In genomic region chr17:55427587-55427882, GRCh38 we compare ENCODE assay signal across 20 cellular contexts. TPM values are rescaled to one million over a fixed set of nuclear protein-coding genes. Genes with fewer than 3 reads are reported as not detected.
A peak's percentile ranks its signal among the peaks of the same experiment; 100 is the strongest.
DNase-seq lines count a peak whose midpoint lies in the region; ATAC-seq, FAIRE-seq and TF ChIP-seq lines count a peak whose summit lies in the region.
"Had no signal": no experiment of that assay in that cellular context is flagged by ENCODE, and none has a peak within 500 bp of the region (broad histone marks: within the 10 kb centered on the region; RNA-seq: fewer than 3 reads in every experiment).

No MANE protein-coding gene starts in this region.

- no peaks in the 10 kb centered on the region for H3K36me3 Mint-ChIP-seq in natural killer cell
- H3K36me3 Mint-ChIP-seq: activated naive CD8-positive, alpha-beta T cell treated with anti-CD3 and anti-CD28 coated beads, Interleukin-2, amount 10 ng/mL, durations not matched to agents 7 days and 5 days; neural progenitor cell had no signal

- H3K36me3 ChIP-seq in ACC112 (ENCODE audit: insufficient read depth, low read length): no peaks in the 10 kb centered on the region
- no peaks in the 10 kb centered on the region for H3K36me3 ChIP-seq in small intestine (ENCODE audit: control insufficient read depth in 2 of 2, insufficient read depth in 2 of 2, low read length in 2 of 2)
- H3K36me3 ChIP-seq: breast epithelium, neural progenitor cell, suprapubic skin had no signal

- no peaks in the 10 kb centered on the region for H3K9me3 Mint-ChIP-seq in natural killer cell
- H3K9me3 Mint-ChIP-seq: activated naive CD8-positive, alpha-beta T cell treated with anti-CD3 and anti-CD28 coated beads, Interleukin-2, amount 10 ng/mL, durations not matched to agents 7 days and 5 days had no signal

- WGBS in small intestine, 3 donors: 86 to 98% (median 91%) methylated on average over 2 of the region's 2 CpGs

- H3K4me1 ChIP-seq in ACC112 (ENCODE audit: control insufficient read depth, insufficient read depth, low read length, unreplicated experiment): peaks cover 32% of the 10 kb centered on the region
- peaks cover 0 to 3% of the 10 kb centered on the region in 2 donors for H3K4me1 ChIP-seq in small intestine (ENCODE audit: control insufficient read depth in 2 of 2, insufficient read depth in 1 of 2, low read depth in 1 of 2, low read length in 1 of 2)
- H3K4me1 ChIP-seq: neural progenitor cell had no signal

- intact Hi-C loops in natural killer cell (cut with micrococcal nuclease): no loop called here

- no peaks in the 10 kb centered on the region for H3K4me1 Mint-ChIP-seq in natural killer cell

- FAIRE-seq in small intestine (lab: Jason Lieb, UNC): no peak
- FAIRE-seq: keratinocyte had no signal

- peaks cover 20 to 22% of the 10 kb centered on the region in 2 donors for H3K27me3 Mint-ChIP-seq in natural killer cell (ENCODE audit: low read depth in 2 of 2)

- DNase-seq in small intestine (no peak), NCI-H2227 treated with DMSO at 0.1 percent for 48 hours (lab: John Stamatoyannopoulos, UW) (no peak), NCI-H146 (lab: John Stamatoyannopoulos, UW) (no peak), natural killer cell (no peak)
- DNase-seq: activated CD4-positive, alpha-beta T cell treated with anti-CD3 and anti-CD28 coated beads, Interleukin-2, amount 50 U/mL, for 4 hours; activated naive CD8-positive, alpha-beta T cell treated with anti-CD3 and anti-CD28 coated beads, Interleukin-2, amount 10 ng/mL, durations not matched to agents 7 days and 5 days; activated T-cell treated with anti-CD3 and anti-CD28 coated beads, Interleukin-2, amount 50 U/mL, for 48 hours; GOT3; NCI-H1694; right cardiac atrium; stimulated activated CD4-positive, alpha-beta T cell treated with anti-CD3 and anti-CD28 coated beads, Interleukin-1b, Interleukin-23, amount 100 ng/mL, for 48 hours had no signal

- H3K4me3 ChIP-seq in ACC112 (ENCODE audit: low read depth, low read length) (no peak overlapping the region), small intestine (ENCODE audit: low read depth in 1 of 2, low read length in 2 of 2) (no peak overlapping the region)
- H3K4me3 ChIP-seq: breast epithelium, neural progenitor cell, suprapubic skin had no signal

- H3K27ac ChIP-seq in ACC112 (ENCODE audit: low read depth, low read length): peak overlapping the region; percentile 68
- no peak overlapping the region for H3K27ac ChIP-seq in small intestine (ENCODE audit: low read depth in 1 of 2, low read length in 1 of 2)
- H3K27ac ChIP-seq: C4-2B, neural progenitor cell had no signal

- H2AFZ ChIP-seq in ACC112 (ENCODE audit: low read length, unreplicated experiment): no peak overlapping the region
- H2AFZ ChIP-seq: neural progenitor cell had no signal

- H3K27ac Mint-ChIP-seq in natural killer cell: no peak overlapping the region
- H3K27ac Mint-ChIP-seq: activated naive CD8-positive, alpha-beta T cell treated with anti-CD3 and anti-CD28 coated beads, Interleukin-2, amount 10 ng/mL, durations not matched to agents 7 days and 5 days; neural progenitor cell had no signal

- H3K79me2 ChIP-seq in ACC112 (ENCODE audit: control insufficient read depth, insufficient read depth, low read length, unreplicated experiment): no peaks in the 10 kb centered on the region

- no peak overlapping the region for H3K4me3 Mint-ChIP-seq in natural killer cell
- H3K4me3 Mint-ChIP-seq: activated naive CD8-positive, alpha-beta T cell treated with anti-CD3 and anti-CD28 coated beads, Interleukin-2, amount 10 ng/mL, durations not matched to agents 7 days and 5 days; neural progenitor cell had no signal

- no peaks in the 10 kb centered on the region for H3K9me3 ChIP-seq in small intestine (ENCODE audit: control insufficient read depth, low read depth)
- H3K9me3 ChIP-seq: breast epithelium, suprapubic skin had no signal

- H3K27me3 ChIP-seq in ACC112 (ENCODE audit: insufficient read depth, low read length): no peaks in the 10 kb centered on the region
- no peaks in the 10 kb centered on the region for H3K27me3 ChIP-seq in small intestine (ENCODE audit: control insufficient read depth in 2 of 2, insufficient read depth in 2 of 2, low read length in 2 of 2)
- H3K27me3 ChIP-seq: neural progenitor cell had no signal

- ATAC-seq in GM19035 (IDR thresholded peaks at IDR 0.05; ENCODE audit: unreplicated experiment) (peak; percentile 26), HG02610 (IDR thresholded peaks at IDR 0.05; ENCODE audit: unreplicated experiment) (peak; percentile 40), HG03457 (IDR thresholded peaks at IDR 0.05; ENCODE audit: unreplicated experiment) (peak; percentile 13), natural killer cell (no peak)
- ATAC-seq: right cardiac atrium had no signal

- no peak for TF ChIP-seq CTCF in natural killer cell (IDR thresholded peaks at IDR 0.05)

RNA-seq across cellular contexts. Expression of gene MMD, which starts 5.9 kb away (rescaled TPM):
- polyA plus RNA-seq in small intestine: 10 to 100 TPM in 1 of 3 donors, 1 to 10 TPM in 2; 4.0 to 11.1 (median 9.5) TPM
- total RNA-seq in natural killer cell: 10 to 100 TPM; 18.7 to 33.5 (median 27.9) TPM

Comparison
In these comparisons a context has a peak if more than half of its experiments do, and no peak if none do; other contexts are left out.
1. ATAC-seq: peak in GM19035 (single experiment), HG02610 (single experiment) and HG03457 (single experiment); none in natural killer cell (0 of 3).